ENCODE assay signal across 1 cellular context in genomic region chr1:89525169-89525855, GRCh38.
TF ChIP-seq lines count a peak whose summit lies in the region.

No MANE protein-coding gene starts in this region.

TF ChIP-seq in HEK293, 187 proteins besides CTCF, POLR2A, EP300 and RAD21 (continued from another document and continues in another):
- TF ChIP-seq ZNF513 (tag by site-specific recombination; IDR thresholded peaks at IDR 0.05), result no peak
- TF ChIP-seq ZNF324 (tag by site-specific recombination; IDR thresholded peaks at IDR 0.05), result no peak
- no peak for TF ChIP-seq ZNF23 (tag by site-specific recombination; IDR thresholded peaks at IDR 0.05; ENCODE audit: borderline replicate concordance)
- no peak for TF ChIP-seq SALL2 (tag by site-specific recombination; IDR thresholded peaks at IDR 0.05; ENCODE audit: borderline replicate concordance)
- no peak for TF ChIP-seq ZNF223 (tag by site-specific recombination; IDR thresholded peaks at IDR 0.05)
- TF ChIP-seq ZNF433 (tag by site-specific recombination; IDR thresholded peaks at IDR 0.05; ENCODE audit: low read depth), result no peak
- TF ChIP-seq, protein P1, sequence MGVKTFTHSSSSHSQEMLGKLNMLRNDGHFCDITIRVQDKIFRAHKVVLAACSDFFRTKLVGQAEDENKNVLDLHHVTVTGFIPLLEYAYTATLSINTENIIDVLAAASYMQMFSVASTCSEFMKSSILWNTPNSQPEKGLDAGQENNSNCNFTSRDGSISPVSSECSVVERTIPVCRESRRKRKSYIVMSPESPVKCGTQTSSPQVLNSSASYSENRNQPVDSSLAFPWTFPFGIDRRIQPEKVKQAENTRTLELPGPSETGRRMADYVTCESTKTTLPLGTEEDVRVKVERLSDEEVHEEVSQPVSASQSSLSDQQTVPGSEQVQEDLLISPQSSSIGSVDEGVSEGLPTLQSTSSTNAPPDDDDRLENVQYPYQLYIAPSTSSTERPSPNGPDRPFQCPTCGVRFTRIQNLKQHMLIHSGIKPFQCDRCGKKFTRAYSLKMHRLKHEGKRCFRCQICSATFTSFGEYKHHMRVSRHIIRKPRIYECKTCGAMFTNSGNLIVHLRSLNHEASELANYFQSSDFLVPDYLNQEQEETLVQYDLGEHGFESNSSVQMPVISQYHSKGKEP (tag by site-specific recombination; IDR thresholded peaks at IDR 0.05), result no peak
- TF ChIP-seq ZNF701 (tag by site-specific recombination; IDR thresholded peaks at IDR 0.05), result no peak
- peak; percentile 28 for TF ChIP-seq SP2 (tag by site-specific recombination; IDR thresholded peaks at IDR 0.05)
- no peak for TF ChIP-seq ZNF654 (tag by site-specific recombination; IDR thresholded peaks at IDR 0.05; ENCODE audit: low read depth)
- no peak for TF ChIP-seq ZFP3 (tag by site-specific recombination; IDR thresholded peaks at IDR 0.05; ENCODE audit: low read depth)
- TF ChIP-seq ZNF37A (tag by site-specific recombination; IDR thresholded peaks at IDR 0.05), result no peak
- 0 out of 2 replicates have a peak, but pooled peaks have one; percentile 10 for TF ChIP-seq ZNF366 (tag by site-specific recombination; conservative IDR thresholded peaks at IDR 0.05)
- TF ChIP-seq KLF7 (tag by site-specific recombination; IDR thresholded peaks at IDR 0.05; ENCODE audit: borderline replicate concordance), result 0 out of 2 replicates have a peak, but pooled peaks have one; percentile 25
- no peak for TF ChIP-seq ZNF221 (tag by site-specific recombination; IDR thresholded peaks at IDR 0.05; ENCODE audit: borderline replicate concordance)
- no peak for TF ChIP-seq ZBTB21 (tag by site-specific recombination; IDR thresholded peaks at IDR 0.05)
- no peak for TF ChIP-seq ZNF600 (tag by site-specific recombination; IDR thresholded peaks at IDR 0.05)
- no peak for TF ChIP-seq ZNF214 (tag by site-specific recombination; IDR thresholded peaks at IDR 0.05; ENCODE audit: borderline replicate concordance)
- no peak; the same call in 1 of the 2 replicates for TF ChIP-seq ZNF580 (tag by site-specific recombination; IDR thresholded peaks at IDR 0.05)
- 0 out of 2 replicates have a peak, but pooled peaks have one; percentile 28 for TF ChIP-seq ZNF394 (tag by site-specific recombination; IDR thresholded peaks at IDR 0.05; ENCODE audit: borderline replicate concordance)
- peak; percentile 49 for TF ChIP-seq ZNF2 (tag by site-specific recombination; IDR thresholded peaks at IDR 0.05)
- TF ChIP-seq MYNN (tag by site-specific recombination; IDR thresholded peaks at IDR 0.05; ENCODE audit: borderline replicate concordance), result no peak
- peak; percentile 54; the same call in 1 of the 2 replicates for TF ChIP-seq BCL11A (tag by site-specific recombination; IDR thresholded peaks at IDR 0.05; ENCODE audit: low read depth)
- TF ChIP-seq, protein P2, sequence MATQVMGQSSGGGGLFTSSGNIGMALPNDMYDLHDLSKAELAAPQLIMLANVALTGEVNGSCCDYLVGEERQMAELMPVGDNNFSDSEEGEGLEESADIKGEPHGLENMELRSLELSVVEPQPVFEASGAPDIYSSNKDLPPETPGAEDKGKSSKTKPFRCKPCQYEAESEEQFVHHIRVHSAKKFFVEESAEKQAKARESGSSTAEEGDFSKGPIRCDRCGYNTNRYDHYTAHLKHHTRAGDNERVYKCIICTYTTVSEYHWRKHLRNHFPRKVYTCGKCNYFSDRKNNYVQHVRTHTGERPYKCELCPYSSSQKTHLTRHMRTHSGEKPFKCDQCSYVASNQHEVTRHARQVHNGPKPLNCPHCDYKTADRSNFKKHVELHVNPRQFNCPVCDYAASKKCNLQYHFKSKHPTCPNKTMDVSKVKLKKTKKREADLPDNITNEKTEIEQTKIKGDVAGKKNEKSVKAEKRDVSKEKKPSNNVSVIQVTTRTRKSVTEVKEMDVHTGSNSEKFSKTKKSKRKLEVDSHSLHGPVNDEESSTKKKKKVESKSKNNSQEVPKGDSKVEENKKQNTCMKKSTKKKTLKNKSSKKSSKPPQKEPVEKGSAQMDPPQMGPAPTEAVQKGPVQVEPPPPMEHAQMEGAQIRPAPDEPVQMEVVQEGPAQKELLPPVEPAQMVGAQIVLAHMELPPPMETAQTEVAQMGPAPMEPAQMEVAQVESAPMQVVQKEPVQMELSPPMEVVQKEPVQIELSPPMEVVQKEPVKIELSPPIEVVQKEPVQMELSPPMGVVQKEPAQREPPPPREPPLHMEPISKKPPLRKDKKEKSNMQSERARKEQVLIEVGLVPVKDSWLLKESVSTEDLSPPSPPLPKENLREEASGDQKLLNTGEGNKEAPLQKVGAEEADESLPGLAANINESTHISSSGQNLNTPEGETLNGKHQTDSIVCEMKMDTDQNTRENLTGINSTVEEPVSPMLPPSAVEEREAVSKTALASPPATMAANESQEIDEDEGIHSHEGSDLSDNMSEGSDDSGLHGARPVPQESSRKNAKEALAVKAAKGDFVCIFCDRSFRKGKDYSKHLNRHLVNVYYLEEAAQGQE (tag by site-specific recombination; IDR thresholded peaks at IDR 0.05), result no peak
- TF ChIP-seq, protein P3, sequence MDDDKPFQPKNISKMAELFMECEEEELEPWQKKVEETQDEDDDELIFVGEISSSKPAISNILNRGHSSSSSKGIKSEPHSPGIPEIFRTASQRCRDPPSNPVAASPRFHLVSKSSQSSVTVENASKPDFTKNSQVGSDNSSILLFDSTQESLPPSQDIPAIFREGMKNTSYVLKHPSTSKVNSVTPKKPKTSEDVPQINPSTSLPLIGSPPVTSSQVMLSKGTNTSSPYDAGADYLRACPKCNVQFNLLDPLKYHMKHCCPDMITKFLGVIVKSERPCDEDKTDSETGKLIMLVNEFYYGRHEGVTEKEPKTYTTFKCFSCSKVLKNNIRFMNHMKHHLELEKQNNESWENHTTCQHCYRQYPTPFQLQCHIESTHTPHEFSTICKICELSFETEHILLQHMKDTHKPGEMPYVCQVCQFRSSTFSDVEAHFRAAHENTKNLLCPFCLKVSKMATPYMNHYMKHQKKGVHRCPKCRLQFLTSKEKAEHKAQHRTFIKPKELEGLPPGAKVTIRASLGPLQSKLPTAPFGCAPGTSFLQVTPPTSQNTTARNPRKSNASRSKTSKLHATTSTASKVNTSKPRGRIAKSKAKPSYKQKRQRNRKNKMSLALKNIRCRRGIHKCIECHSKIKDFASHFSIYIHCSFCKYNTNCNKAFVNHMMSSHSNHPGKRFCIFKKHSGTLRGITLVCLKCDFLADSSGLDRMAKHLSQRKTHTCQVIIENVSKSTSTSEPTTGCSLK (tag by site-specific recombination; IDR thresholded peaks at IDR 0.05), result no peak
- no peak for TF ChIP-seq GFI1B (tag by site-specific recombination; IDR thresholded peaks at IDR 0.05)
- TF ChIP-seq BCL11B (tag by site-specific recombination; IDR thresholded peaks at IDR 0.05; ENCODE audit: low read depth), result peak; percentile 67; the same call in 1 of the 2 replicates
- no peak for TF ChIP-seq SETDB1 (IDR thresholded peaks at IDR 0.05; ENCODE audit: insufficient read length, low read length)
- no peak for TF ChIP-seq HOXA7 (CRISPR knock-in tag; IDR thresholded peaks at IDR 0.05; ENCODE audit: borderline replicate concordance)
- TF ChIP-seq ZSCAN18 (tag by site-specific recombination; IDR thresholded peaks at IDR 0.05), result no peak
- peak; percentile 46; the same call in 1 of the 2 replicates for TF ChIP-seq ZSCAN30 (tag by site-specific recombination; IDR thresholded peaks at IDR 0.05)
- no peak for TF ChIP-seq GLI4 (tag by site-specific recombination; IDR thresholded peaks at IDR 0.05)
- TF ChIP-seq, protein P4, sequence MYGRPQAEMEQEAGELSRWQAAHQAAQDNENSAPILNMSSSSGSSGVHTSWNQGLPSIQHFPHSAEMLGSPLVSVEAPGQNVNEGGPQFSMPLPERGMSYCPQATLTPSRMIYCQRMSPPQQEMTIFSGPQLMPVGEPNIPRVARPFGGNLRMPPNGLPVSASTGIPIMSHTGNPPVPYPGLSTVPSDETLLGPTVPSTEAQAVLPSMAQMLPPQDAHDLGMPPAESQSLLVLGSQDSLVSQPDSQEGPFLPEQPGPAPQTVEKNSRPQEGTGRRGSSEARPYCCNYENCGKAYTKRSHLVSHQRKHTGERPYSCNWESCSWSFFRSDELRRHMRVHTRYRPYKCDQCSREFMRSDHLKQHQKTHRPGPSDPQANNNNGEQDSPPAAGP (tag by site-specific recombination; IDR thresholded peaks at IDR 0.05), result peak; percentile 20; the same call in 1 of the 2 replicates
- peak; percentile 73; the same call in 1 of the 2 replicates for TF ChIP-seq PRDM1 (tag by site-specific recombination; IDR thresholded peaks at IDR 0.05)
- TF ChIP-seq ZNF48 (tag by site-specific recombination; IDR thresholded peaks at IDR 0.05), result no peak
- TF ChIP-seq ZNF585B (tag by site-specific recombination; IDR thresholded peaks at IDR 0.05), result no peak
- no peak for TF ChIP-seq ZNF670 (tag by site-specific recombination; IDR thresholded peaks at IDR 0.05; ENCODE audit: low read depth)
- TF ChIP-seq, protein P5, sequence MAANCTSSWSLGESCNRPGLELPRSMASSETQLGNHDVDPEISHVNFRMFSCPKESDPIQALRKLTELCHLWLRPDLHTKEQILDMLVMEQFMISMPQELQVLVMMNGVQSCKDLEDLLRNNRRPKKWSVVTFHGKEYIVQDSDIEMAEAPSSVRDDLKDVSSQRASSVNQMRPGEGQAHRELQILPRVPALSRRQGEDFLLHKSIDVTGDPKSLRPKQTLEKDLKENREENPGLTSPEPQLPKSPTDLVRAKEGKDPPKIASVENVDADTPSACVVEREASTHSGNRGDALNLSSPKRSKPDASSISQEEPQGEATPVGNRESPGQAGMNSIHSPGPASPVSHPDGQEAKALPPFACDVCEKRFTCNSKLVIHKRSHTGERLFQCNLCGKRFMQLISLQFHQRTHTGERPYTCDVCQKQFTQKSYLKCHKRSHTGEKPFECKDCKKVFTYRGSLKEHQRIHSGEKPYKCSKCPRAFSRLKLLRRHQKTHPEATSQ (tag by site-specific recombination; IDR thresholded peaks at IDR 0.05), result 0 out of 2 replicates have a peak, but pooled peaks have one; percentile 24
- TF ChIP-seq KLF8 (tag by site-specific recombination; IDR thresholded peaks at IDR 0.05), result 0 out of 2 replicates have a peak, but pooled peaks have one; percentile 37
- TF ChIP-seq ZFHX2 (tag by site-specific recombination; conservative IDR thresholded peaks at IDR 0.05), result peak; percentile 3
- no peak for TF ChIP-seq ZNF626 (tag by site-specific recombination; IDR thresholded peaks at IDR 0.05)
- TF ChIP-seq ZNF791 (tag by site-specific recombination; IDR thresholded peaks at IDR 0.05), result no peak
- TF ChIP-seq TCF7L2 (IDR thresholded peaks at IDR 0.05; ENCODE audit: borderline replicate concordance, low read depth, low read length), result no peak
- TF ChIP-seq ZNF114 (tag by site-specific recombination; IDR thresholded peaks at IDR 0.05), result no peak
- TF ChIP-seq, protein P6, sequence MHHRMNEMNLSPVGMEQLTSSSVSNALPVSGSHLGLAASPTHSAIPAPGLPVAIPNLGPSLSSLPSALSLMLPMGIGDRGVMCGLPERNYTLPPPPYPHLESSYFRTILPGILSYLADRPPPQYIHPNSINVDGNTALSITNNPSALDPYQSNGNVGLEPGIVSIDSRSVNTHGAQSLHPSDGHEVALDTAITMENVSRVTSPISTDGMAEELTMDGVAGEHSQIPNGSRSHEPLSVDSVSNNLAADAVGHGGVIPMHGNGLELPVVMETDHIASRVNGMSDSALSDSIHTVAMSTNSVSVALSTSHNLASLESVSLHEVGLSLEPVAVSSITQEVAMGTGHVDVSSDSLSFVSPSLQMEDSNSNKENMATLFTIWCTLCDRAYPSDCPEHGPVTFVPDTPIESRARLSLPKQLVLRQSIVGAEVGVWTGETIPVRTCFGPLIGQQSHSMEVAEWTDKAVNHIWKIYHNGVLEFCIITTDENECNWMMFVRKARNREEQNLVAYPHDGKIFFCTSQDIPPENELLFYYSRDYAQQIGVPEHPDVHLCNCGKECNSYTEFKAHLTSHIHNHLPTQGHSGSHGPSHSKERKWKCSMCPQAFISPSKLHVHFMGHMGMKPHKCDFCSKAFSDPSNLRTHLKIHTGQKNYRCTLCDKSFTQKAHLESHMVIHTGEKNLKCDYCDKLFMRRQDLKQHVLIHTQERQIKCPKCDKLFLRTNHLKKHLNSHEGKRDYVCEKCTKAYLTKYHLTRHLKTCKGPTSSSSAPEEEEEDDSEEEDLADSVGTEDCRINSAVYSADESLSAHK (tag by site-specific recombination; IDR thresholded peaks at IDR 0.05), result no peak
- TF ChIP-seq ZFP41 (tag by site-specific recombination; IDR thresholded peaks at IDR 0.05; ENCODE audit: borderline replicate concordance), result no peak
- TF ChIP-seq KLF16 (tag by site-specific recombination; IDR thresholded peaks at IDR 0.05), result peak; percentile 59
- no peak for TF ChIP-seq ZNF660 (tag by site-specific recombination; IDR thresholded peaks at IDR 0.05)
- no peak for TF ChIP-seq REPIN1 (tag by site-specific recombination; IDR thresholded peaks at IDR 0.05; ENCODE audit: low read depth)
- TF ChIP-seq RBAK (tag by site-specific recombination; IDR thresholded peaks at IDR 0.05), result no peak
